Comparison of ENCODE assay signal across 26 cellular contexts in genomic region chr7:141378405-141378804, GRCh38.
"Had no signal": no experiment of that assay in that cellular context is flagged by ENCODE, and none has a peak within 500 bp of the region (broad histone marks: within the 10 kb centered on the region; RNA-seq: fewer than 3 reads in every experiment).

No MANE protein-coding gene starts in this region.

- ATAC-seq: effector memory CD8-positive, alpha-beta T cell; esophagus mucosa; gastrocnemius medialis; left lung; lower lobe of right lung; mucosa of descending colon had no signal

- H3K36me3 Mint-ChIP-seq: mesothelial cell of epicardium had no signal

- H3K9me3 Mint-ChIP-seq: dendritic cell treated with granulocyte-macrophage colony-stimulating factor and Interleukin-4, amounts not matched to agents 40 ng/mL and 50 ng/mL, for 4 days; effector memory CD8-positive, alpha-beta T cell had no signal

- H3K27me3 Mint-ChIP-seq: dendritic cell treated with granulocyte-macrophage colony-stimulating factor and Interleukin-4, amounts not matched to agents 40 ng/mL and 50 ng/mL, for 4 days had no signal

- H3K4me3 Mint-ChIP-seq: dendritic cell treated with granulocyte-macrophage colony-stimulating factor and Interleukin-4, amounts not matched to agents 40 ng/mL and 50 ng/mL, for 4 days; effector memory CD8-positive, alpha-beta T cell; endodermal cell; mesothelial cell of epicardium had no signal

- H3K36me3 ChIP-seq: colonic mucosa, esophagus squamous epithelium, gastrocnemius medialis, heart right ventricle, left lung, lower lobe of right lung had no signal

- H3K4me1 Mint-ChIP-seq: endodermal cell, mesothelial cell of epicardium had no signal

- H3K27me3 ChIP-seq: colonic mucosa, esophagus squamous epithelium, gastrocnemius medialis, heart right ventricle, left lung had no signal

- H3K27ac ChIP-seq: colonic mucosa, epithelial cell of prostate, esophagus squamous epithelium, gastrocnemius medialis, heart right ventricle, left lung, lower lobe of right lung had no signal

- H3K9me3 ChIP-seq: colonic mucosa, esophagus squamous epithelium, gastrocnemius medialis, left lung, mucosa of descending colon had no signal

- H3K4me3 ChIP-seq: colonic mucosa, esophagus squamous epithelium, gastrocnemius medialis, heart right ventricle, left lung, lower lobe of right lung, mucosa of descending colon had no signal

- H3K4me1 ChIP-seq: colonic mucosa, esophagus squamous epithelium, gastrocnemius medialis, left lung, lower lobe of right lung had no signal

- H3K27ac Mint-ChIP-seq: dendritic cell treated with granulocyte-macrophage colony-stimulating factor and Interleukin-4, amounts not matched to agents 40 ng/mL and 50 ng/mL, for 4 days; effector memory CD8-positive, alpha-beta T cell; endodermal cell; mesothelial cell of epicardium had no signal

- DNase-seq: cerebellar nuclear complex; colonic mucosa; cortex of kidney; effector CD8-positive, alpha-beta T cell; effector memory CD8-positive, alpha-beta T cell; endodermal cell; erythroblast; esophagus squamous epithelium; foreskin fibroblast; foreskin melanocyte; gastrocnemius medialis; glutamatergic neuron; heart right ventricle; hippocampal formation; islet precursor cell; kidney; kidney glomerular epithelial cell; left lung; lower lobe of right lung; mesenchymal stem cell; mucosa of descending colon had no signal

- FAIRE-seq: endometrium, kidney had no signal
